6 cellular contexts compared by ENCODE assay signal in genomic region chr16:30533748-30534367, GRCh38.
DNase-seq lines count a peak whose midpoint lies in the region; TF ChIP-seq lines count a peak whose summit lies in the region.

No MANE protein-coding gene starts in this region.

- H3K27ac ChIP-seq in layer of hippocampus (ENCODE audit: low read depth, low read length) = peak overlapping the region; percentile 93

- no peak for TF ChIP-seq CTCF in WI38 (IDR thresholded peaks at IDR 0.05; ENCODE audit: low read depth, low read length)

- H3K27me3 ChIP-seq in layer of hippocampus (ENCODE audit: control insufficient read depth, insufficient read depth, low read length) = no peaks in the 10 kb centered on the region

- peak; percentile 30 for DNase-seq in stimulated activated CD4-positive, alpha-beta T cell treated with anti-CD3 and anti-CD28 coated beads, Interleukin-1b, Interleukin-23, amount 100 ng/mL, for 48 hours
- DNase-seq in stimulated activated CD4-positive, alpha-beta T cell treated with anti-CD3 and anti-CD28 coated beads, Interleukin-2, amount 100 ng/mL, for 48 hours = no peak
- DNase-seq in NCI-H524 treated with DMSO at 0.1 percent for 48 hours (lab: John Stamatoyannopoulos, UW) (no peak), NCI-H2227 (lab: John Stamatoyannopoulos, UW; ENCODE audit: unreplicated experiment) (no peak)

- peak overlapping the region; percentile 70 for H3K4me3 ChIP-seq in WI38 (ENCODE audit: low read depth, low read length)
